ENCODE assay signal across 10 cellular contexts in genomic region chr16:2476345-2476720, GRCh38. TPM values are rescaled to one million over a fixed set of nuclear protein-coding genes. Genes with fewer than 3 reads are reported as not detected.
DNase-seq lines count a peak whose midpoint lies in the region; ATAC-seq, FAIRE-seq and TF ChIP-seq lines count a peak whose summit lies in the region.
"Had no signal": no experiment of that assay in that cellular context is flagged by ENCODE, and none has a peak within 500 bp of the region (broad histone marks: within the 10 kb centered on the region; RNA-seq: fewer than 3 reads in every experiment).

No MANE protein-coding gene starts in this region.

- no peak overlapping the region for H2AK9ac ChIP-seq in IMR-90 (replicated peaks; ENCODE audit: low read depth, low read length, poor library complexity)

- TF ChIP-seq CTCF in CD4-positive, alpha-beta T cell (IDR thresholded peaks at IDR 0.05), result no peak
- no peak for TF ChIP-seq CTCF in IMR-90 (conservative IDR thresholded peaks at IDR 0.05; ENCODE audit: low read depth, low read length)
- TF ChIP-seq CTCF in astrocyte (IDR thresholded peaks at IDR 0.05; ENCODE audit: insufficient read depth, low read depth, low read length), result no peak
- no peak for TF ChIP-seq CTCF in neural cell (IDR thresholded peaks at IDR 0.05; ENCODE audit: poor library complexity, severe bottlenecking)

- H3K18ac ChIP-seq in IMR-90 (ENCODE audit: low read depth, low read length), result no peak overlapping the region

- CTCF ChIA-PET in CD4-positive, alpha-beta T cell (lab: Charles Lee), result no interaction called here
- CTCF ChIA-PET in IMR-90 (lab: Yijun Ruan, JAX), result no interaction called here

- in situ Hi-C loops in IMR-90 (cut with MboI; ENCODE audit: low sequenced_read_pairs), result no loop called here

- no peak overlapping the region for H3K56ac ChIP-seq in IMR-90 (ENCODE audit: extremely low read depth, insufficient read depth, low read length)

- peaks cover 22% of the 10 kb centered on the region for H3K27me3 ChIP-seq in CD4-positive, alpha-beta T cell (ENCODE audit: control insufficient read depth, insufficient read depth, low read length)
- H3K27me3 ChIP-seq in IMR-90 (ENCODE audit: control insufficient read depth, insufficient read depth, low read length), result no peaks in the 10 kb centered on the region; the same call in 1 of the 2 replicates
- no peaks in the 10 kb centered on the region for H3K27me3 ChIP-seq in astrocyte (ENCODE audit: insufficient read depth, low read length)
- no peaks in the 10 kb centered on the region for H3K27me3 ChIP-seq in neural cell (ENCODE audit: insufficient read depth, low read depth, low read length)

- peak overlapping the region; percentile 84 for H3K4me3 Mint-ChIP-seq in CD4-positive, alpha-beta T cell
- H3K4me3 Mint-ChIP-seq in astrocyte (ENCODE audit: unreplicated experiment), result peak overlapping the region; percentile 82

- DNase-seq in CD4-positive, alpha-beta T cell, result no peak
- DNase-seq in IMR-90, result no peak
- no peak for DNase-seq in astrocyte (ENCODE audit: low read depth)
- DNase-seq in caudate nucleus (lab: John Stamatoyannopoulos, UW), result no peak
- DNase-seq in 8988T, result no peak
- DNase-seq: anterior cingulate cortex, NCI-H748 treated with DMSO at 0.1 percent for 48 hours had no signal

- intact Hi-C loops in CD4-positive, alpha-beta T cell (cut with DNase I, micrococcal nuclease), result no loop called here
- intact Hi-C loops in IMR-90 (cut with micrococcal nuclease), result no loop called here

- H2BK5ac ChIP-seq in IMR-90 (ENCODE audit: low read depth, low read length, poor library complexity, severe bottlenecking), result no peak overlapping the region

- no peak overlapping the region for H4K8ac ChIP-seq in IMR-90 (ENCODE audit: low read depth in 2 of 2, low read length in 2 of 2)

- peaks cover 28% of the 10 kb centered on the region for H4K20me1 ChIP-seq in IMR-90 (ENCODE audit: insufficient read depth, low read length)
- peaks cover 68% of the 10 kb centered on the region for H4K20me1 ChIP-seq in astrocyte (ENCODE audit: insufficient read depth, low read length)
- no peaks in the 10 kb centered on the region for H4K20me1 ChIP-seq in neural cell (ENCODE audit: insufficient read depth)

- peaks cover 8% of the 10 kb centered on the region for H3K27me3 Mint-ChIP-seq in CD4-positive, alpha-beta T cell
- H3K27me3 Mint-ChIP-seq in astrocyte (ENCODE audit: low read depth, unreplicated experiment), result peaks cover 14% of the 10 kb centered on the region

- H2AFZ ChIP-seq in IMR-90 (replicated peaks; ENCODE audit: low read length, poor library complexity), result no peak overlapping the region
- H2AFZ ChIP-seq in astrocyte (ENCODE audit: low read depth, low read length), result no peak overlapping the region
- H2AFZ ChIP-seq in neural cell (ENCODE audit: low read depth, low read length), result no peak overlapping the region

- no peak for TF ChIP-seq POLR2A in IMR-90 (IDR thresholded peaks at IDR 0.05; ENCODE audit: low read depth, low read length)

- ATAC-seq in CD4-positive, alpha-beta T cell (ENCODE audit: poor library complexity), result no peak
- ATAC-seq in IMR-90 (ENCODE audit: low read depth) (no peak), GM21390 (IDR thresholded peaks at IDR 0.05; ENCODE audit: unreplicated experiment) (no peak)

- no peaks in the 10 kb centered on the region for H3K9me3 Mint-ChIP-seq in CD4-positive, alpha-beta T cell
- no peaks in the 10 kb centered on the region for H3K9me3 Mint-ChIP-seq in astrocyte (ENCODE audit: unreplicated experiment)

- 0 out of 2 replicates have a peak overlapping the region, but pooled peaks have one; percentile 65 for H3K23ac ChIP-seq in IMR-90 (ENCODE audit: low read depth, low read length)

- H2BK15ac ChIP-seq in IMR-90 (ENCODE audit: low read depth, low read length), result no peak overlapping the region

- no peak overlapping the region for H3K14ac ChIP-seq in IMR-90 (replicated peaks; ENCODE audit: low read depth, low read length)

- WGBS in IMR-90 (ENCODE audit: extremely low coverage in 2 of 2, insufficient read length in 1 of 2), 2 experiments, result no CpG with 5 or more reads among the region's 9 CpGs

- H3K4me3 ChIP-seq in IMR-90 (ENCODE audit: insufficient read depth, low read depth, low read length), result no peak overlapping the region
- no peak overlapping the region for H3K4me3 ChIP-seq in astrocyte (ENCODE audit: insufficient read depth, low read depth, low read length)
- peak overlapping the region; percentile 94 for H3K4me3 ChIP-seq in neural cell (ENCODE audit: low read length)

- H3K9ac ChIP-seq in IMR-90 (ENCODE audit: low read depth, low read length) (no peak overlapping the region), astrocyte (ENCODE audit: low read length) (no peak overlapping the region), neural cell (ENCODE audit: low read length) (no peak overlapping the region)

- H4K91ac ChIP-seq in IMR-90 (ENCODE audit: insufficient read depth, low read depth, low read length), result no peak overlapping the region

- H3K27ac Mint-ChIP-seq in CD4-positive, alpha-beta T cell, result no peak overlapping the region
- H3K27ac Mint-ChIP-seq in astrocyte (ENCODE audit: unreplicated experiment), result peak overlapping the region; percentile 18

- no peak overlapping the region for H3K4me2 ChIP-seq in IMR-90 (ENCODE audit: low read depth, low read length)
- no peak overlapping the region for H3K4me2 ChIP-seq in astrocyte (ENCODE audit: low read length)
- no peak overlapping the region for H3K4me2 ChIP-seq in neural cell (ENCODE audit: low read length)

- no peak overlapping the region for H2BK20ac ChIP-seq in IMR-90 (ENCODE audit: low read depth, low read length)

- peaks cover 10 to 62% of the 10 kb centered on the region in 2 experiments; a peak in 3 of 4 replicates for H3K79me1 ChIP-seq in IMR-90 (ENCODE audit: low read depth in 1 of 2, low read length in 2 of 2)

- H3K4me1 ChIP-seq in IMR-90 (ENCODE audit: control insufficient read depth, insufficient read depth, low read length) (peaks cover 10% of the 10 kb centered on the region), astrocyte (ENCODE audit: insufficient read depth, low read length) (peaks cover 17% of the 10 kb centered on the region)

- POLR2A ChIA-PET in CD4-positive, alpha-beta T cell (lab: Charles Lee), result no interaction called here
- POLR2A ChIA-PET in IMR-90 (lab: Charles Lee; ENCODE audit: unreplicated experiment), result no interaction called here

- H3K9me3 ChIP-seq in CD4-positive, alpha-beta T cell (ENCODE audit: control insufficient read depth, low read length), result no peaks in the 10 kb centered on the region
- H3K9me3 ChIP-seq in IMR-90 (ENCODE audit: control insufficient read depth, insufficient read depth, low read length) (no peaks in the 10 kb centered on the region), astrocyte (ENCODE audit: insufficient read depth, low read depth, low read length) (no peaks in the 10 kb centered on the region), neural cell (ENCODE audit: low read length) (no peaks in the 10 kb centered on the region)

- H3K9me1 ChIP-seq in IMR-90 (ENCODE audit: insufficient read depth, low read length), result no peaks in the 10 kb centered on the region; the same call in 1 of the 2 replicates

- no peak overlapping the region for H4K5ac ChIP-seq in IMR-90 (ENCODE audit: low read depth, low read length)

- dilution Hi-C loops in IMR-90 (cut with HindIII; ENCODE audit: low sequenced_read_pairs, unreplicated experiment), result no loop called here

- no TSS peak for BruUV-seq in IMR-90 (replicated peaks; lab: Mats Ljungman, UMichigan)

- no peak for TF ChIP-seq RAD21 in IMR-90 (IDR thresholded peaks at IDR 0.05; ENCODE audit: low read length)
- no peak for TF ChIP-seq RAD21 in neural cell (conservative IDR thresholded peaks at IDR 0.05)

- no peak overlapping the region for H3K4ac ChIP-seq in IMR-90 (ENCODE audit: low read depth, low read length)

- no peaks in the 10 kb centered on the region for H3K9me2 ChIP-seq in neural cell (ENCODE audit: insufficient read depth, low read length)

- no peaks in the 10 kb centered on the region for H3F3A ChIP-seq in neural cell (ENCODE audit: insufficient read depth, low read length, poor library complexity, severe bottlenecking)

- no peak for TF ChIP-seq EP300 in neural cell (conservative IDR thresholded peaks at IDR 0.05; ENCODE audit: poor library complexity, severe bottlenecking)

- H3K79me2 ChIP-seq in astrocyte (ENCODE audit: insufficient read depth, low read length) (peaks cover 29% of the 10 kb centered on the region), neural cell (replicated peaks; ENCODE audit: insufficient read depth, low read length) (peaks cover 8% of the 10 kb centered on the region)

- FAIRE-seq in astrocyte (lab: Jason Lieb, UNC), result no peak
- FAIRE-seq: G401.6 had no signal

- no peak overlapping the region for H2AK5ac ChIP-seq in IMR-90 (ENCODE audit: low read depth, low read length)

- no peak overlapping the region for H2BK120ac ChIP-seq in IMR-90 (ENCODE audit: low read depth, low read length)

- no peak overlapping the region for H3K27ac ChIP-seq in CD4-positive, alpha-beta T cell (ENCODE audit: low read depth, low read length)
- no peak overlapping the region for H3K27ac ChIP-seq in IMR-90 (ENCODE audit: insufficient read depth, low read length)
- no peak overlapping the region for H3K27ac ChIP-seq in astrocyte (ENCODE audit: low read depth, low read length)
- H3K27ac ChIP-seq in neural cell (ENCODE audit: low read length), result no peak overlapping the region
- H3K27ac ChIP-seq in caudate nucleus (ENCODE audit: low read depth, low read length), result no peak overlapping the region

- peaks cover 13% of the 10 kb centered on the region for H3K4me1 Mint-ChIP-seq in CD4-positive, alpha-beta T cell (ENCODE audit: low read depth)
- H3K4me1 Mint-ChIP-seq in astrocyte (ENCODE audit: low read depth, unreplicated experiment), result peaks cover 6% of the 10 kb centered on the region

- H3K36me3 ChIP-seq in IMR-90 (ENCODE audit: control insufficient read depth, insufficient read depth, low read length) (no peaks in the 10 kb centered on the region), astrocyte (ENCODE audit: insufficient read depth, low read length) (no peaks in the 10 kb centered on the region), neural cell (ENCODE audit: insufficient read depth, low read length) (no peaks in the 10 kb centered on the region)

- H3K36me3 Mint-ChIP-seq in CD4-positive, alpha-beta T cell (ENCODE audit: low read depth), result no peaks in the 10 kb centered on the region
- peaks cover 8% of the 10 kb centered on the region for H3K36me3 Mint-ChIP-seq in astrocyte (ENCODE audit: low read depth, unreplicated experiment)

RNA-seq across cellular contexts. Expression of gene TBC1D24, which starts 1.4 kb away (rescaled TPM):
- total RNA-seq in CD4-positive, alpha-beta T cell, result 1 to 10 TPM; 1.2 to 2.1 TPM
- 7.5 and 8.6 TPM in 2 replicates for total RNA-seq in IMR-90 (2012; rRNA removed)
- polyA plus RNA-seq in IMR-90 (2012; rRNA removed), result 13.4 and 16.2 TPM in 2 replicates
- 6.5 and 11.7 TPM in 2 replicates for polyA plus RNA-seq in IMR-90 (2012; cell fraction: cytosol; rRNA removed)
- polyA plus RNA-seq in IMR-90 (2012; cell fraction: nucleus; rRNA removed; ENCODE audit: low replicate concordance), result 28.4 and 53.0 TPM in 2 replicates
- total RNA-seq in astrocyte, result 12.8 and 13.4 TPM in 2 replicates
- polyA plus RNA-seq in neural cell, result 27.1 and 30.1 TPM in 2 replicates
- 43.1 and 46.7 TPM in 2 replicates for polyA minus RNA-seq in neural cell

RNA-seq across cellular contexts. Expression of gene NTN3, which starts 5.2 kb away (rescaled TPM):
- total RNA-seq in CD4-positive, alpha-beta T cell, result not detected
- total RNA-seq in IMR-90 (2012; rRNA removed), result 0.18 and 0.28 TPM in 2 replicates
- polyA plus RNA-seq in IMR-90 (2012; rRNA removed), result 0.38 and 0.72 TPM in 2 replicates
- 0.44 and 0.96 TPM in 2 replicates for polyA plus RNA-seq in IMR-90 (2012; cell fraction: cytosol; rRNA removed)
- 0.72 and 2.1 TPM in 2 replicates for polyA plus RNA-seq in IMR-90 (2012; cell fraction: nucleus; rRNA removed; ENCODE audit: low replicate concordance)
- total RNA-seq in astrocyte, result 1.1 and 1.3 TPM in 2 replicates
- 1.2 and 2.4 TPM in 2 replicates for polyA plus RNA-seq in neural cell
- 4.3 and 5.1 TPM in 2 replicates for polyA minus RNA-seq in neural cell

RNA-seq across cellular contexts. Expression of gene TEDC2, which starts 16.4 kb away (rescaled TPM):
- total RNA-seq in CD4-positive, alpha-beta T cell, result under 1 TPM; 0.17 to 0.27 TPM
- 3.6 TPM in 2 replicates for total RNA-seq in IMR-90 (2012; rRNA removed)
- polyA plus RNA-seq in IMR-90 (2012; rRNA removed), result 7.3 and 10.8 TPM in 2 replicates
- 5.2 and 6.1 TPM in 2 replicates for polyA plus RNA-seq in IMR-90 (2012; cell fraction: cytosol; rRNA removed)
- polyA plus RNA-seq in IMR-90 (2012; cell fraction: nucleus; rRNA removed; ENCODE audit: low replicate concordance), result 17.1 and 61.0 TPM in 2 replicates
- total RNA-seq in astrocyte, result 5.8 and 6.0 TPM in 2 replicates
- polyA plus RNA-seq in neural cell, result 27.6 and 31.5 TPM in 2 replicates
- 6.4 and 9.3 TPM in 2 replicates for polyA minus RNA-seq in neural cell

RNA-seq across cellular contexts. Expression of gene ATP6V0C, which starts 37.4 kb away (rescaled TPM):
- 100 to 1,000 TPM; 224 to 234 TPM for total RNA-seq in CD4-positive, alpha-beta T cell
- total RNA-seq in IMR-90 (2012; rRNA removed), result 8.4 and 8.6 TPM in 2 replicates
- 107 and 108 TPM in 2 replicates for polyA plus RNA-seq in IMR-90 (2012; rRNA removed)
- 182 and 333 TPM in 2 replicates for polyA plus RNA-seq in IMR-90 (2012; cell fraction: cytosol; rRNA removed)
- polyA plus RNA-seq in IMR-90 (2012; cell fraction: nucleus; rRNA removed; ENCODE audit: low replicate concordance), result 64.7 and 163 TPM in 2 replicates
- total RNA-seq in astrocyte, result 311 TPM in 2 replicates
- polyA plus RNA-seq in neural cell, result 89.7 and 100 TPM in 2 replicates
- 42.8 and 46.3 TPM in 2 replicates for polyA minus RNA-seq in neural cell

RNA-seq across cellular contexts. Expression of gene AMDHD2, which starts 43.8 kb away (rescaled TPM):
- 100 to 1,000 TPM; 171 to 177 TPM for total RNA-seq in CD4-positive, alpha-beta T cell
- total RNA-seq in IMR-90 (2012; rRNA removed) (10.0 and 10.6 TPM in 2 replicates), astrocyte (24.9 and 32.3 TPM in 2 replicates)
- polyA plus RNA-seq in IMR-90 (2012; rRNA removed) (30.3 and 30.8 TPM in 2 replicates), neural cell (50.0 and 80.3 TPM in 2 replicates)
- 11.5 and 21.8 TPM in 2 replicates for polyA plus RNA-seq in IMR-90 (2012; cell fraction: cytosol; rRNA removed)
- 189 and 533 TPM in 2 replicates for polyA plus RNA-seq in IMR-90 (2012; cell fraction: nucleus; rRNA removed; ENCODE audit: low replicate concordance)
- polyA minus RNA-seq in neural cell, result 17.0 and 19.5 TPM in 2 replicates
